In genomic region chr7:5479941-5480517, GRCh38 we compare ENCODE assay signal across 23 cellular contexts.
"Had no signal": no experiment of that assay in that cellular context is flagged by ENCODE, and none has a peak within 500 bp of the region (broad histone marks: within the 10 kb centered on the region; RNA-seq: fewer than 3 reads in every experiment).

No MANE protein-coding gene starts in this region.

- H3K27me3 ChIP-seq: adrenal gland had no signal

- H3K36me3 ChIP-seq: adrenal gland had no signal

- H3K27ac ChIP-seq: adrenal gland, PC-9, VCaP had no signal

- ATAC-seq: activated CD4-positive, alpha-beta T cell treated with anti-CD3 and anti-CD28 coated beads for 36 hours; activated CD8-positive, alpha-beta T cell treated with anti-CD3 and anti-CD28 coated beads for 36 hours; activated T-cell treated with anti-CD3 and anti-CD28 coated beads, Interleukin-2, amount 50 U/mL, for 72 hours; K562 had no signal

- H3K4me1 ChIP-seq: adrenal gland had no signal

- H2AFZ ChIP-seq: PC-9 had no signal

- H3K4me2 ChIP-seq: PC-9, SK-N-SH had no signal

- H3K9me3 ChIP-seq: adrenal gland, SK-N-SH had no signal

- H3K4me3 ChIP-seq: adrenal gland, K562, PC-9 had no signal

- H3K4me1 Mint-ChIP-seq: activated CD4-positive, alpha-beta T cell treated with anti-CD3 and anti-CD28 coated beads for 36 hours had no signal

- H3K27ac Mint-ChIP-seq: activated CD4-positive, alpha-beta T cell treated with anti-CD3 and anti-CD28 coated beads for 36 hours; activated CD8-positive, alpha-beta T cell treated with anti-CD3 and anti-CD28 coated beads for 36 hours; activated naive CD8-positive, alpha-beta T cell treated with anti-CD3 and anti-CD28 coated beads, Interleukin-2, amount 10 ng/mL, durations not matched to agents 7 days and 5 days; activated T-cell treated with anti-CD3 and anti-CD28 coated beads, Interleukin-2, amount 50 U/mL, for 72 hours; activated T-helper 2 cell treated with anti-CD3 and anti-CD28 coated beads, Interferon-gamma antibody, Interleukin-2, Interleukin-4, amounts not matched to agents 10 μg/mL and 5 μg/mL and 100 μg/mL, durations not matched to agents 14 hours and 24 hours and 36 hours had no signal

- DNase-seq: activated CD4-positive, alpha-beta T cell treated with anti-CD3 and anti-CD28 coated beads for 36 hours; activated CD8-positive, alpha-beta memory T cell treated with anti-CD3 and anti-CD28 coated beads, Interleukin-2, amount 50 U/mL, for 4 hours; activated CD8-positive, alpha-beta T cell treated with anti-CD3 and anti-CD28 coated beads for 36 hours; activated naive CD4-positive, alpha-beta T cell treated with anti-CD3 and anti-CD28 coated beads, Interleukin-2, amount 50 U/mL, for 16 hours; activated naive CD8-positive, alpha-beta T cell treated with anti-CD3 and anti-CD28 coated beads, Interleukin-2, amount 10 ng/mL, durations not matched to agents 7 days and 5 days; activated T-cell treated with anti-CD3 and anti-CD28 coated beads, Interleukin-2, amount 50 U/mL, for 72 hours; adrenal gland; aorta; central memory CD4-positive, alpha-beta T cell; Kasumi-1; NCI-H1105 treated with DMSO at 0.1 percent for 48 hours; NCI-H1436 treated with DMSO at 0.1 percent for 48 hours; NCI-H187; NCI-H2081; NCI-H446; NCI-H524; PC-9; SIG-M5; SK-N-SH; T-helper 1 cell had no signal

- H3K9me3 Mint-ChIP-seq: activated CD8-positive, alpha-beta T cell treated with anti-CD3 and anti-CD28 coated beads for 36 hours; activated naive CD8-positive, alpha-beta T cell treated with anti-CD3 and anti-CD28 coated beads, Interleukin-2, amount 10 ng/mL, durations not matched to agents 7 days and 5 days; activated T-cell treated with anti-CD3 and anti-CD28 coated beads, Interleukin-2, amount 50 U/mL, for 72 hours; activated T-helper 2 cell treated with anti-CD3 and anti-CD28 coated beads, Interferon-gamma antibody, Interleukin-2, Interleukin-4, amounts not matched to agents 10 μg/mL and 5 μg/mL and 100 μg/mL, durations not matched to agents 14 hours and 24 hours and 36 hours had no signal

- H3K27me3 Mint-ChIP-seq: activated CD4-positive, alpha-beta T cell treated with anti-CD3 and anti-CD28 coated beads for 36 hours; activated CD8-positive, alpha-beta T cell treated with anti-CD3 and anti-CD28 coated beads for 36 hours; activated naive CD8-positive, alpha-beta T cell treated with anti-CD3 and anti-CD28 coated beads, Interleukin-2, amount 10 ng/mL, durations not matched to agents 7 days and 5 days had no signal

- H3K9ac ChIP-seq: SK-N-SH had no signal

- H3K4me3 Mint-ChIP-seq: activated CD4-positive, alpha-beta T cell treated with anti-CD3 and anti-CD28 coated beads for 36 hours; activated CD8-positive, alpha-beta T cell treated with anti-CD3 and anti-CD28 coated beads for 36 hours; activated naive CD8-positive, alpha-beta T cell treated with anti-CD3 and anti-CD28 coated beads, Interleukin-2, amount 10 ng/mL, durations not matched to agents 7 days and 5 days; activated T-cell treated with anti-CD3 and anti-CD28 coated beads, Interleukin-2, amount 50 U/mL, for 72 hours had no signal
